10 cellular contexts compared by ENCODE assay signal in the genomic region with DNA sequence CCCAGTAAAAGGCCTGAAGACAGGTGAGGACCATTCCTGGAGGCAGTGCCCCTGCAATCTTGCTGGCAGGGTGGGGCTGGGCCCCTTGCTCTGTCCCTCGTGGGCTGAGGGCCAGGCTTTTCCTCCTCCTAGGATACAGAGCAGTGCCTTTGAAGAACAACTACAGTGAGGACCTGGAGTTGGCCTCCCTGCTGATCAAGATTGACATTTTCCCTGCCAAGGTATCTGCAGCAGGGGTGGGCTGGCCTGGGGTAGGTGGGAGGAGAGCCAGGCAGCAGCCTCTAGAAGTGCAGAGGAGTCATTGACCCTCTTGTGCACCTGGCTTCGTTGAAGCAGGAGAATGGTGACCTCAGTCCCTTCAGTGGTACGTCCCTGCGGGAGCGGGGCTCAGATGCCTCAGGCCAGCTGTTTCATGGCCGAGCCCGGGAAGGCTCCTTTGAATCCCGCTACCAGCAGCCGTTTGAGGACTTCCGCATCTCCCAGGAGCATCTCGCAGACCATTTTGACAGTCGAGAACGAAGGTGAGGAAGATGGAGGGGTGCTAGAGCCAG. TPM values are rescaled to one million over a fixed set of nuclear protein-coding genes. Genes with fewer than 3 reads are reported as not detected.
DNase-seq lines count a peak whose midpoint lies in the region; ATAC-seq and TF ChIP-seq lines count a peak whose summit lies in the region.
"Had no signal": no experiment of that assay in that cellular context is flagged by ENCODE, and none has a peak within 500 bp of the region (broad histone marks: within the 10 kb centered on the region; RNA-seq: fewer than 3 reads in every experiment).

No MANE protein-coding gene starts in this region.

- no peaks in the 10 kb centered on the region for H3K27me3 Mint-ChIP-seq in brain

- peaks cover 10 to 43% of the 10 kb centered on the region in 2 donors for H3K4me1 ChIP-seq in muscle layer of duodenum (ENCODE audit: control insufficient read depth in 1 of 2, insufficient read depth in 2 of 2, low read length in 2 of 2)
- peaks cover 43 to 70% of the 10 kb centered on the region in 2 donors for H3K4me1 ChIP-seq in thoracic aorta (ENCODE audit: control insufficient read depth in 1 of 2, low read depth in 2 of 2)

- no peak overlapping the region for H3K4me3 Mint-ChIP-seq in brain

- peaks cover 78% of the 10 kb centered on the region for H3K36me3 Mint-ChIP-seq in brain

- H3K9me3 ChIP-seq in muscle layer of duodenum (ENCODE audit: control insufficient read depth in 1 of 2, low read length in 2 of 2), result no peaks in the 10 kb centered on the region
- H3K9me3 ChIP-seq in thoracic aorta, result no peaks in the 10 kb centered on the region

- H3K4me3 ChIP-seq in muscle layer of duodenum (ENCODE audit: low read depth in 1 of 2, low read length in 2 of 2), result no peak overlapping the region
- H3K4me3 ChIP-seq in thoracic aorta, result no peak overlapping the region
- H3K4me3 ChIP-seq: cardiac muscle cell, SK-N-MC had no signal

- peaks cover 36 to 45% of the 10 kb centered on the region in 2 donors for H3K36me3 ChIP-seq in muscle layer of duodenum (ENCODE audit: control insufficient read depth in 1 of 2, insufficient read depth in 2 of 2, low read length in 2 of 2)
- peaks cover 8% of the 10 kb centered on the region for H3K36me3 ChIP-seq in thoracic aorta

- no peaks in the 10 kb centered on the region for H3K27me3 ChIP-seq in muscle layer of duodenum (ENCODE audit: low read depth, low read length)
- no peaks in the 10 kb centered on the region for H3K27me3 ChIP-seq in thoracic aorta (replicated peaks; ENCODE audit: insufficient read depth)
- H3K27me3 ChIP-seq: cardiac muscle cell had no signal

- H3K27ac Mint-ChIP-seq in brain, result peak overlapping the region; percentile 59 to 94 (median 84)

- peaks cover 30% of the 10 kb centered on the region for H3K4me1 Mint-ChIP-seq in brain

- TF ChIP-seq CTCF in brain (conservative IDR thresholded peaks at IDR 0.05), result no peak
- no peak for TF ChIP-seq CTCF in thoracic aorta (IDR thresholded peaks at IDR 0.05)

- ATAC-seq in thoracic aorta (ENCODE audit: insufficient number of reproducible peaks, low FRiP score, low read depth) (no peak), GM18502 (IDR thresholded peaks at IDR 0.05; ENCODE audit: poor library complexity, unreplicated experiment) (no peak), GM18517 (IDR thresholded peaks at IDR 0.05; ENCODE audit: unreplicated experiment) (no peak), HG03565 (IDR thresholded peaks at IDR 0.05; ENCODE audit: unreplicated experiment) (no peak)

- no peaks in the 10 kb centered on the region for H3K9me3 Mint-ChIP-seq in brain

- H3K27ac ChIP-seq in muscle layer of duodenum (ENCODE audit: low read length) (peak overlapping the region; percentile 46), thoracic aorta (peak overlapping the region; percentile 84 to 95)
- H3K27ac ChIP-seq: cardiac muscle cell, SK-N-MC had no signal

- DNase-seq in activated naive CD4-positive, alpha-beta T cell treated with Interleukin-2 at 50 U/mL for 16 hours, result peak; percentile 0
- no peak for DNase-seq in activated naive CD4-positive, alpha-beta T cell (lab: John Stamatoyannopoulos, UW)
- no peak for DNase-seq in thoracic aorta (ENCODE audit: low spot score)

RNA-seq across cellular contexts. Expression of gene PLCG1, which starts 36.5 kb away (rescaled TPM):
- 75.9 TPM for polyA plus RNA-seq in brain (ENCODE audit: insufficient read depth, low read depth, low replicate concordance)
- total RNA-seq in thoracic aorta, result 100 to 1,000 TPM; 185 to 255 TPM
